19 cellular contexts compared by ENCODE assay signal in genomic region chr16:74716355-74716754, GRCh38. TPM values are rescaled to one million over a fixed set of nuclear protein-coding genes. Genes with fewer than 3 reads are reported as not detected.
"Had no signal": no experiment of that assay in that cellular context is flagged by ENCODE, and none has a peak within 500 bp of the region (broad histone marks: within the 10 kb centered on the region; RNA-seq: fewer than 3 reads in every experiment).

No MANE protein-coding gene starts in this region.

- ATAC-seq: left lobe of liver had no signal

- H3K4me3 ChIP-seq: hepatocyte had no signal

- H3K4me3 Mint-ChIP-seq: activated naive CD8-positive, alpha-beta T cell; activated T-helper 1 cell treated with anti-CD3 and anti-CD28 coated beads, Interleukin-12 subunit alpha, Interleukin-12 subunit beta, Interleukin-2, Interleukin-4 antibody, amounts not matched to agents 30 ng/mL and 10 ng/mL and 1 ng/mL, durations not matched to agents 14 hours and 24 hours and 36 hours; mesothelial cell of epicardium; nephron had no signal

- H3K4me1 Mint-ChIP-seq: mesothelial cell of epicardium, nephron had no signal

- H3K27ac ChIP-seq: epithelial cell of prostate, hepatocyte, VCaP had no signal

- H3K9me3 Mint-ChIP-seq: activated T-helper 1 cell treated with anti-CD3 and anti-CD28 coated beads, Interleukin-12 subunit alpha, Interleukin-12 subunit beta, Interleukin-2, Interleukin-4 antibody, amounts not matched to agents 30 ng/mL and 10 ng/mL and 1 ng/mL, durations not matched to agents 14 hours and 24 hours and 36 hours; mesothelial cell of epicardium; nephron had no signal

- H3K36me3 Mint-ChIP-seq: activated naive CD8-positive, alpha-beta T cell; mesothelial cell of epicardium had no signal

- DNase-seq: activated CD4-positive, alpha-beta T cell treated with anti-CD3 and anti-CD28 coated beads, Interleukin-2, amount 50 U/mL, for 48 hours; dermis blood vessel endothelial cell; foreskin fibroblast; islet precursor cell; occipital lobe; stimulated activated CD8-positive, alpha-beta memory T cell treated with anti-CD3 and anti-CD28 coated beads, Interleukin-4, amount 100 ng/mL, for 48 hours; stimulated activated naive CD4-positive, alpha-beta T cell treated with Interleukin-2 at 50 U/mL for 16 hours; T-helper 2 cell; trophoblast cell had no signal

- H3K27me3 Mint-ChIP-seq: activated naive CD8-positive, alpha-beta T cell had no signal

- H3K27ac Mint-ChIP-seq: activated naive CD8-positive, alpha-beta T cell; activated T-helper 1 cell treated with anti-CD3 and anti-CD28 coated beads, Interleukin-12 subunit alpha, Interleukin-12 subunit beta, Interleukin-2, Interleukin-4 antibody, amounts not matched to agents 30 ng/mL and 10 ng/mL and 1 ng/mL, durations not matched to agents 14 hours and 24 hours and 36 hours; mesothelial cell of epicardium; nephron had no signal

- H3K27me3 ChIP-seq: hepatocyte had no signal

RNA-seq across cellular contexts. Expression of gene MLKL, which starts 15.7 kb away (rescaled TPM):
- total RNA-seq: mesothelial cell of epicardium had no signal

RNA-seq across cellular contexts. Expression of gene FA2H, which starts 58.3 kb away (rescaled TPM):
- total RNA-seq: activated T-helper 1 cell treated with anti-CD3 and anti-CD28 coated beads, Interleukin-12 subunit alpha, Interleukin-12 subunit beta, Interleukin-2, Interleukin-4 antibody, amounts not matched to agents 30 ng/mL and 10 ng/mL and 1 ng/mL, durations not matched to agents 14 hours and 24 hours and 36 hours; dermis blood vessel endothelial cell; left lobe of liver; lung microvascular endothelial cell; mesothelial cell of epicardium; subcutaneous adipose tissue had no signal
